Comparison of ENCODE assay signal across 23 cellular contexts in the genomic region with DNA sequence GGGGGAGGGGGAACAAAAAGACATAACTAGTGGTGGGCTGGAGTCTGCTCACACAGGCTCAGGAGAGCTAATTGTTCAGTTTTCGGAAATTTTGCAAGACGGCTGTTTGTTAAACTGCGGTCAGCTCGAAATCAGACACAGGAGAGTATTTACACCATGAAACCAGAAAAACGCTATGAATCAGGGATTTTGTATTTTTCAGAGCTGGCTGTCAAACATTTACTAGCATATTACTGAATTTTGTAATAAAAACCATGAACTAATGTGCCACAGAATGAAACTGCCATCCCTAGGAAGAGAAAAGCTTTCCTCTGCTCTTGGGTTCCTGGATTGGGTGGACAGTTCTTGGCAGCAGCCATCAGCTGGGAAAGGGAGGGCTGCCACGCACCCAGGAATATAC. TPM values are rescaled to one million over a fixed set of nuclear protein-coding genes. Genes with fewer than 3 reads are reported as not detected.
"Had no signal": no experiment of that assay in that cellular context is flagged by ENCODE, and none has a peak within 500 bp of the region (broad histone marks: within the 10 kb centered on the region; RNA-seq: fewer than 3 reads in every experiment).

No MANE protein-coding gene starts in this region.

- DNase-seq: islet precursor cell; left ventricle myocardium inferior; midbrain; mucosa of descending colon; naive thymus-derived CD4-positive, alpha-beta T cell; ovary; right lobe of liver; stimulated activated CD4-positive, alpha-beta T cell treated with anti-CD3 and anti-CD28 coated beads, Interleukin-1b, Interleukin-23, amount 100 ng/mL, for 48 hours; stimulated activated CD4-positive, alpha-beta T cell treated with anti-CD3 and anti-CD28 coated beads, Interleukin-2, amount 100 ng/mL, for 48 hours; stimulated activated CD4-positive, alpha-beta T cell treated with anti-CD3 and anti-CD28 coated beads, Interleukin-4, amount 100 ng/mL, for 4 hours; stimulated activated CD8-positive, alpha-beta memory T cell treated with anti-CD3 and anti-CD28 coated beads, Interleukin-4, amount 100 ng/mL, for 48 hours; stimulated activated naive CD4-positive, alpha-beta T cell treated with Interleukin-2 at 50 U/mL for 16 hours; stimulated activated naive CD8-positive, alpha-beta T cell treated with anti-CD3 and anti-CD28 coated beads, Interleukin-15, amount 100 ng/mL, for 72 hours; upper lobe of left lung had no signal

- H3K4me3 Mint-ChIP-seq: naive thymus-derived CD4-positive, alpha-beta T cell; natural killer cell treated with Interleukin-12 subunit alpha and Interleukin-12 subunit beta and Interleukin-15 and Interleukin-18, amount 100 ng/mL, for 72 hours; stimulated activated memory B cell treated with anti-CD40 and anti-IgM and Interleukin-4, amounts not matched to agents 10 μg/mL and 1 μg/mL and 100 μg/mL, for 72 hours; stimulated activated naive CD8-positive, alpha-beta T cell treated with anti-CD3 and anti-CD28 coated beads, Interleukin-15, amount 100 ng/mL, for 72 hours had no signal

- H3K4me3 ChIP-seq: left ventricle myocardium inferior, lung, mucosa of descending colon, ovary, right atrium auricular region, right lobe of liver, smooth muscle cell, tibial nerve, upper lobe of left lung, vagina had no signal

- H3K27me3 Mint-ChIP-seq: natural killer cell treated with Interleukin-12 subunit alpha and Interleukin-12 subunit beta and Interleukin-15 and Interleukin-18, amount 100 ng/mL, for 72 hours; progenitor cell of endocrine pancreas; stimulated activated memory B cell treated with anti-CD40 and anti-IgM and Interleukin-4, amounts not matched to agents 10 μg/mL and 1 μg/mL and 100 μg/mL, for 72 hours; stimulated activated naive CD8-positive, alpha-beta T cell treated with anti-CD3 and anti-CD28 coated beads, Interleukin-15, amount 100 ng/mL, for 72 hours had no signal

- H3K9me3 ChIP-seq: left ventricle myocardium inferior, mucosa of descending colon, ovary, right atrium auricular region, right lobe of liver, tibial nerve, upper lobe of left lung, vagina had no signal

- H3K27ac Mint-ChIP-seq: naive thymus-derived CD4-positive, alpha-beta T cell; natural killer cell treated with Interleukin-12 subunit alpha and Interleukin-12 subunit beta and Interleukin-15 and Interleukin-18, amount 100 ng/mL, for 72 hours; progenitor cell of endocrine pancreas; stimulated activated memory B cell treated with anti-CD40 and anti-IgM and Interleukin-4, amounts not matched to agents 10 μg/mL and 1 μg/mL and 100 μg/mL, for 72 hours; stimulated activated naive CD8-positive, alpha-beta T cell treated with anti-CD3 and anti-CD28 coated beads, Interleukin-15, amount 100 ng/mL, for 72 hours had no signal

- H3K9me3 Mint-ChIP-seq: stimulated activated memory B cell treated with anti-CD40 and anti-IgM and Interleukin-4, amounts not matched to agents 10 μg/mL and 1 μg/mL and 100 μg/mL, for 72 hours; stimulated activated naive CD8-positive, alpha-beta T cell treated with anti-CD3 and anti-CD28 coated beads, Interleukin-15, amount 100 ng/mL, for 72 hours had no signal

- H3K36me3 ChIP-seq: left ventricle myocardium inferior, ovary, right atrium auricular region, right lobe of liver, tibial nerve, upper lobe of left lung, vagina had no signal

- ATAC-seq: mucosa of descending colon; naive thymus-derived CD4-positive, alpha-beta T cell; natural killer cell treated with Interleukin-12 subunit alpha and Interleukin-12 subunit beta and Interleukin-15 and Interleukin-18, amount 100 ng/mL, for 72 hours; right lobe of liver; stimulated activated memory B cell treated with anti-CD40 and anti-IgM and Interleukin-4, amounts not matched to agents 10 μg/mL and 1 μg/mL and 100 μg/mL, for 72 hours; stimulated activated naive CD8-positive, alpha-beta T cell treated with anti-CD3 and anti-CD28 coated beads, Interleukin-15, amount 100 ng/mL, for 72 hours had no signal

- H3K27me3 ChIP-seq: ovary, right atrium auricular region, right lobe of liver, tibial nerve, upper lobe of left lung, vagina had no signal

- H3K4me2 ChIP-seq: smooth muscle cell had no signal

- H3K4me1 Mint-ChIP-seq: naive thymus-derived CD4-positive, alpha-beta T cell; stimulated activated memory B cell treated with anti-CD40 and anti-IgM and Interleukin-4, amounts not matched to agents 10 μg/mL and 1 μg/mL and 100 μg/mL, for 72 hours; stimulated activated naive CD8-positive, alpha-beta T cell treated with anti-CD3 and anti-CD28 coated beads, Interleukin-15, amount 100 ng/mL, for 72 hours had no signal

- H3K27ac ChIP-seq: left ventricle myocardium inferior, ovary, right atrium auricular region, right lobe of liver, tibial nerve, upper lobe of left lung, vagina had no signal

- H3K36me3 Mint-ChIP-seq: naive thymus-derived CD4-positive, alpha-beta T cell; natural killer cell treated with Interleukin-12 subunit alpha and Interleukin-12 subunit beta and Interleukin-15 and Interleukin-18, amount 100 ng/mL, for 72 hours; stimulated activated memory B cell treated with anti-CD40 and anti-IgM and Interleukin-4, amounts not matched to agents 10 μg/mL and 1 μg/mL and 100 μg/mL, for 72 hours had no signal

- H3K4me1 ChIP-seq: left ventricle myocardium inferior, right atrium auricular region, right lobe of liver, tibial nerve, upper lobe of left lung, vagina had no signal

RNA-seq across cellular contexts. Expression of a gene that starts 45.3 kb away (rescaled TPM):
- total RNA-seq: kidney epithelial cell; naive thymus-derived CD4-positive, alpha-beta T cell; natural killer cell treated with Interleukin-12 subunit alpha and Interleukin-12 subunit beta and Interleukin-15 and Interleukin-18, amount 100 ng/mL, for 72 hours; smooth muscle cell had no signal
- polyA plus RNA-seq: naive thymus-derived CD4-positive, alpha-beta T cell; smooth muscle cell had no signal
